Comparison of ENCODE assay signal across 12 cellular contexts in genomic region chr17:32835291-32835761, GRCh38. TPM values are rescaled to one million over a fixed set of nuclear protein-coding genes. Genes with fewer than 3 reads are reported as not detected.
DNase-seq lines count a peak whose midpoint lies in the region; ATAC-seq and TF ChIP-seq lines count a peak whose summit lies in the region.
"Had no signal": no experiment of that assay in that cellular context is flagged by ENCODE, and none has a peak within 500 bp of the region (broad histone marks: within the 10 kb centered on the region; RNA-seq: fewer than 3 reads in every experiment).

No MANE protein-coding gene starts in this region.

- H3K27me3 Mint-ChIP-seq in activated B cell treated with CpG ODN at 0.5 μM for 24 hours: no peaks in the 10 kb centered on the region

- peak overlapping the region; percentile 17 for H3K4me3 Mint-ChIP-seq in activated B cell treated with CpG ODN at 0.5 μM for 24 hours
- H3K4me3 Mint-ChIP-seq: CD14-positive monocyte had no signal

- DNase-seq in activated B cell treated with CpG ODN at 0.5 μM for 24 hours (no peak), activated gamma-delta T cell treated with Interleukin-2 at 50 U/mL for 16 hours (no peak), NCI-H146 treated with DMSO at 0.1 percent for 48 hours (lab: John Stamatoyannopoulos, UW; ENCODE audit: unreplicated experiment) (no peak), anterior cingulate cortex (lab: John Stamatoyannopoulos, UW) (no peak), NCI-H345 (lab: John Stamatoyannopoulos, UW) (no peak)
- DNase-seq: activated T-cell treated with anti-CD3 and anti-CD28 coated beads for 4 hours; effector CD4-positive, alpha-beta T cell; left ventricle myocardium superior had no signal

- POLR2A ChIA-PET in activated B cell treated with CpG ODN at 0.5 μM for 24 hours (lab: Charles Lee): interaction anchor here (0.9 to 1.8 kb wide), 4 partner anchors 8 to 42 kb away, joined by 3 to 4 read pairs (median 3); no protein-coding TSS in a partner anchor

- intact Hi-C loops in activated B cell treated with CpG ODN at 0.5 μM for 24 hours (cut with micrococcal nuclease): no loop called here

- peak overlapping the region; percentile 72 for H3K27ac Mint-ChIP-seq in activated B cell treated with CpG ODN at 0.5 μM for 24 hours
- H3K27ac Mint-ChIP-seq: CD14-positive monocyte had no signal

- no peak for TF ChIP-seq CTCF in activated B cell treated with CpG ODN at 0.5 μM for 24 hours (IDR thresholded peaks at IDR 0.05)

- no peaks in the 10 kb centered on the region for H3K36me3 Mint-ChIP-seq in activated B cell treated with CpG ODN at 0.5 μM for 24 hours (ENCODE audit: low read depth)
- H3K36me3 Mint-ChIP-seq: CD14-positive monocyte had no signal

- ATAC-seq in GM18858 (IDR thresholded peaks at IDR 0.05; ENCODE audit: unreplicated experiment) (peak; percentile 57), GM21526 (IDR thresholded peaks at IDR 0.05; ENCODE audit: low FRiP score, unreplicated experiment) (peak; percentile 53), HG03060 (IDR thresholded peaks at IDR 0.05; ENCODE audit: low read depth, unreplicated experiment) (peak; percentile 63), activated B cell treated with CpG ODN at 0.5 μM for 24 hours (ENCODE audit: low read depth) (peak; percentile 37)
- ATAC-seq: left ventricle myocardium superior had no signal

- H3K9me3 Mint-ChIP-seq in activated B cell treated with CpG ODN at 0.5 μM for 24 hours: no peaks in the 10 kb centered on the region

- H3K4me1 Mint-ChIP-seq in activated B cell treated with CpG ODN at 0.5 μM for 24 hours: peaks cover 42% of the 10 kb centered on the region
- H3K4me1 Mint-ChIP-seq: CD14-positive monocyte had no signal

- CTCF ChIA-PET in activated B cell treated with CpG ODN at 0.5 μM for 24 hours (lab: Charles Lee): interaction anchor here (1.0 to 2.6 kb wide), 2 partner anchors 41 to 52 kb away, joined by 4 to 15 read pairs; partner anchors contain the start of gene MYO1D

RNA-seq across cellular contexts. Expression of gene MYO1D, which starts 41.6 kb away (rescaled TPM):
- total RNA-seq in activated B cell treated with CpG ODN at 0.5 μM for 24 hours: 24.6 and 27.7 TPM in 2 replicates
